ENCODE assay signal across 8 cellular contexts in the genomic region with DNA sequence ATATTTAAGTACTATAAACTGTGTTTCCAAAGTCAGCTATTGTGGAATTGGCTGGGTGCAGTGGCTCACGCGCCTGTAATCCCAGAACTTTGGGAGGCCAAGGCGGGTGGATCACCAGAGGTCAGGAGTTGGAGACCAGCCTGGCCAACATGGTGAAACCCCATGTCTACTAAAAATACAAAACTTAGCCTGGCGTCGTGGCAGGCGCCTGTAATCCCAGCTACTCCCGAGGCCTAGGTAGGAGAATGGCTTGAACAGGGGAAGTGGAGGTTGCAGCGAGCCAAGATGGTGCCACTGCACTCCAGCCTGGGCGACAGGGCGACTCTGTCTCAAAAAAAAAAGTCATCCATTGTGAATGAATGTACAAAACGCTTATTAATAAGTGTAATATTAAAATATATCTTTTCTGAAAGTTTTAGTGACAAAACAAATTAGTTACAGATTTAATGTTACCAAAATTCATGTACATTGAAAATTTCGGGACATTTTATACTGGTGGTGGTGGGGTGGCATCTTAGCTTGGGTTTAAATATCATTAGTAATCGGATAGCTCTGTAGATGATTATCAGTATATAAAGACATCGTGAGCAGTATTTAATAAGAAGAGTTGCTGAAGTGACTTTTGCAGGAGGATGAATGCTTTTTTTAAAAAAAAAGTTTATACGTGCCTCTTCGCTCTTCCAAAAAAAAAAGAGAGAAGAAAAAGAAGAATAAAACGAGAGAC.
DNase-seq lines count a peak whose midpoint lies in the region; ATAC-seq and TF ChIP-seq lines count a peak whose summit lies in the region.

No MANE protein-coding gene starts in this region.

- no peak for TF ChIP-seq CTCF in parathyroid adenoma (IDR thresholded peaks at IDR 0.05)

- H3K9me3 ChIP-seq in ES-I3 (ENCODE audit: control insufficient read depth, insufficient read depth, low read length) (no peaks in the 10 kb centered on the region), endocrine pancreas (ENCODE audit: control insufficient read depth, low read length) (no peaks in the 10 kb centered on the region), parathyroid adenoma (ENCODE audit: control insufficient read depth, low read length) (no peaks in the 10 kb centered on the region)

- H3K4me1 ChIP-seq in ES-I3 (ENCODE audit: insufficient read depth, low read length) = peaks cover 4% of the 10 kb centered on the region; the same call in 1 of the 2 replicates
- H3K4me1 ChIP-seq in endocrine pancreas (ENCODE audit: control insufficient read depth, insufficient read depth, low read length) = peaks cover 32% of the 10 kb centered on the region
- peaks cover 8% of the 10 kb centered on the region for H3K4me1 ChIP-seq in parathyroid adenoma

- peak; percentile 5 for ATAC-seq in GM21619 (IDR thresholded peaks at IDR 0.05; ENCODE audit: unreplicated experiment)

- H2AFZ ChIP-seq in parathyroid adenoma = peak overlapping the region; percentile 84

- H3K4me3 ChIP-seq in endocrine pancreas (ENCODE audit: control insufficient read depth, insufficient read depth, low read length) (peak overlapping the region; percentile 72), parathyroid adenoma (ENCODE audit: low read depth, low read length) (peak overlapping the region; percentile 88)

- H3K27me3 ChIP-seq in endocrine pancreas (ENCODE audit: control insufficient read depth, insufficient read depth, low read length) (no peaks in the 10 kb centered on the region), parathyroid adenoma (ENCODE audit: control insufficient read depth, insufficient read depth, low read length) (no peaks in the 10 kb centered on the region)

- peak overlapping the region; percentile 84 for H3K4me2 ChIP-seq in parathyroid adenoma (ENCODE audit: low read length)

- DNase-seq in NCI-H2227 treated with DMSO at 0.1 percent for 48 hours (lab: John Stamatoyannopoulos, UW) = peak; percentile 35
- DNase-seq in islet precursor cell = no peak
- no peak for DNase-seq in HPDE6-E6E7 (ENCODE audit: extremely low spot score)
- DNase-seq in NCI-H146 (lab: John Stamatoyannopoulos, UW) = no peak

- peak overlapping the region; percentile 93 for H3K27ac ChIP-seq in parathyroid adenoma

- H3K9ac ChIP-seq in ES-I3 (ENCODE audit: low read depth, low read length) (peak overlapping the region; percentile 99), endocrine pancreas (ENCODE audit: control insufficient read depth, insufficient read depth, low read length) (peak overlapping the region; percentile 44), parathyroid adenoma (no peak overlapping the region)

- H3K36me3 ChIP-seq in ES-I3 (ENCODE audit: insufficient read depth, low read length) (no peaks in the 10 kb centered on the region), endocrine pancreas (ENCODE audit: control insufficient read depth, insufficient read depth, low read length) (no peaks in the 10 kb centered on the region), parathyroid adenoma (ENCODE audit: control insufficient read depth, insufficient read depth, low read length) (no peaks in the 10 kb centered on the region)

- H3K79me2 ChIP-seq in parathyroid adenoma = peaks cover 25% of the 10 kb centered on the region
